In the genomic region with DNA sequence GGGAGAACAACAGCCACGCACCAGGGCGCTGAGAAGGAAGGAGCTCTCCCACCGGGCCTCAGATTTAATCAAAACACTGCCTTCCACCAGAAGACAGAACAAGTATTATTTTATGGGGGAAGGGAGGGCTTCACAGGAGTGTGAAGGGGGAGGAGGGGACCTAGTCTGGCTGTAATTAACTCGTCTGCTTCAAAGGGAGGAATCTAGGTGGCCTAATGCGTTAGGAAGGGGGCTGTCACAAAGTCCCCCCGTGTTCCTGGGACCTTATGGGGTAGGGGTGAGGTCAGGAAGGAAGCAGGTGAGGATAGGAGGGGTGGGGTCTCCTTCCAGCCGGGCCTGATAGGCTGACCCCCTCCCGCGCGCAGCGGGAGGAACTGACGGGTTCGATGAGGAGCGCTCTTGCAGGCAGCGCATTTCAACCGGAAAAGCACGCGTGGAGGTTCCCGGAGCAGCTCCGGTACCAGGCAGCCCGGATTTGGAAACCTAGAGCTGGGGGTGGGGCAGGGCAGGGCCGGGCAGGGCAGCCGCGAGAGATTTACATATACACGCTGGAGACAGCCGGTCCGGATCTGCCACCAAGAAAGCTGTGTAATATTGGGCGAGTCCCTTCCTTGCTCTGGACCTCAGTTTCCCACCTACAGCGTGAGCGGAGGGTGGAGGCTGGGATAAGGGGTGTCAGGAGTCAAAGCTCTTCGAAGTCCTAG, we compare ENCODE assay signal across 8 cellular contexts. TPM values are rescaled to one million over a fixed set of nuclear protein-coding genes. Genes with fewer than 3 reads are reported as not detected.
A peak's percentile ranks its signal among the peaks of the same experiment; 100 is the strongest.
DNase-seq lines count a peak whose midpoint lies in the region; ATAC-seq and TF ChIP-seq lines count a peak whose summit lies in the region.

No MANE protein-coding gene starts in this region.

- H3K4me3 Mint-ChIP-seq in activated naive CD8-positive, alpha-beta T cell treated with anti-CD3 and anti-CD28 coated beads, Interleukin-2, amount 50 U/mL, for 24 hours: peak overlapping the region; percentile 78

- no peaks in the 10 kb centered on the region for H3K36me3 Mint-ChIP-seq in activated naive CD8-positive, alpha-beta T cell treated with anti-CD3 and anti-CD28 coated beads, Interleukin-2, amount 50 U/mL, for 24 hours (ENCODE audit: low read depth)

- H4K20me1 ChIP-seq in MM.1S (ENCODE audit: insufficient read depth, low read length): no peaks in the 10 kb centered on the region

- H3K9me3 ChIP-seq in MM.1S (replicated peaks; ENCODE audit: insufficient read depth, low read length): no peaks in the 10 kb centered on the region

- no peak overlapping the region for H2AFZ ChIP-seq in MM.1S (ENCODE audit: low read length)

- no peak overlapping the region for H3K27ac Mint-ChIP-seq in activated naive CD8-positive, alpha-beta T cell treated with anti-CD3 and anti-CD28 coated beads, Interleukin-2, amount 50 U/mL, for 24 hours

- H3K4me1 ChIP-seq in MM.1S (ENCODE audit: low read length): peaks cover 18% of the 10 kb centered on the region; the same call in 1 of the 2 replicates
- H3K4me1 ChIP-seq in rectal smooth muscle tissue (ENCODE audit: control insufficient read depth, insufficient read depth, low read length): peaks cover 10% of the 10 kb centered on the region

- TF ChIP-seq CTCF in C4-2B (conservative IDR thresholded peaks at IDR 0.05) (no peak; the same call in 1 of the 2 replicates), MM.1S (IDR thresholded peaks at IDR 0.05; ENCODE audit: low read length) (no peak)

- no peak overlapping the region for H3K9ac ChIP-seq in MM.1S (ENCODE audit: low read length)
- H3K9ac ChIP-seq in rectal smooth muscle tissue (ENCODE audit: low read length): peak overlapping the region; percentile 57

- DNase-seq in MM.1S (no peak), left ventricle myocardium superior (peak; percentile 73), AG08395 (ENCODE audit: low spot score) (no peak), activated gamma-delta T cell (lab: John Stamatoyannopoulos, UW) (no peak), occipital lobe (lab: John Stamatoyannopoulos, UW) (no peak)
- DNase-seq in activated naive CD8-positive, alpha-beta T cell treated with anti-CD3 and anti-CD28 coated beads, Interleukin-2, amount 50 U/mL, for 24 hours: peak; percentile 12

- H3K27ac ChIP-seq in C4-2B (peak overlapping the region; percentile 94), MM.1S (ENCODE audit: low read length) (no peak overlapping the region), rectal smooth muscle tissue (ENCODE audit: low read depth, low read length) (peak overlapping the region; percentile 70)

- H3K9me2 ChIP-seq in MM.1S (replicated peaks; ENCODE audit: insufficient read depth, low read length): no peaks in the 10 kb centered on the region

- no peaks in the 10 kb centered on the region for H3K36me3 ChIP-seq in MM.1S (replicated peaks; ENCODE audit: insufficient read depth, low read length)
- no peaks in the 10 kb centered on the region for H3K36me3 ChIP-seq in rectal smooth muscle tissue (ENCODE audit: control insufficient read depth, insufficient read depth, low read length)

- no peaks in the 10 kb centered on the region for H3K79me2 ChIP-seq in MM.1S (ENCODE audit: low read length)

- no peaks in the 10 kb centered on the region for H3K9me3 Mint-ChIP-seq in activated naive CD8-positive, alpha-beta T cell treated with anti-CD3 and anti-CD28 coated beads, Interleukin-2, amount 50 U/mL, for 24 hours

- ATAC-seq in activated naive CD8-positive, alpha-beta T cell treated with anti-CD3 and anti-CD28 coated beads, Interleukin-2, amount 50 U/mL, for 24 hours: no peak
- ATAC-seq in left ventricle myocardium superior: peak; percentile 49

- peaks cover 17% of the 10 kb centered on the region for H3K27me3 Mint-ChIP-seq in activated naive CD8-positive, alpha-beta T cell treated with anti-CD3 and anti-CD28 coated beads, Interleukin-2, amount 50 U/mL, for 24 hours

- H3K27me3 ChIP-seq in MM.1S (replicated peaks; ENCODE audit: insufficient read depth, low read length) (peaks cover 17% of the 10 kb centered on the region), rectal smooth muscle tissue (ENCODE audit: control insufficient read depth, insufficient read depth, low read length) (no peaks in the 10 kb centered on the region)

- H3K4me2 ChIP-seq in MM.1S (ENCODE audit: low read depth, low read length): peak overlapping the region; percentile 94

- no peak overlapping the region for H3K4me3 ChIP-seq in MM.1S (ENCODE audit: low read length)
- peak overlapping the region; percentile 77 for H3K4me3 ChIP-seq in rectal smooth muscle tissue (ENCODE audit: low read length)

- H3F3A ChIP-seq in MM.1S (ENCODE audit: insufficient read depth, low read length): peaks cover 7% of the 10 kb centered on the region

- intact Hi-C loops in left ventricle myocardium superior (cut with micrococcal nuclease): loop anchor here (10.0 kb wide), 1 partner anchor 142 kb away; no protein-coding TSS in a partner anchor

- H3K4me1 Mint-ChIP-seq in activated naive CD8-positive, alpha-beta T cell treated with anti-CD3 and anti-CD28 coated beads, Interleukin-2, amount 50 U/mL, for 24 hours: peaks cover 22% of the 10 kb centered on the region

RNA-seq across cellular contexts. Expression of a gene that starts 2.0 kb away (rescaled TPM):
- total RNA-seq in left ventricle myocardium superior (15.9 TPM), occipital lobe (14.2 TPM)

Comparison
In these comparisons a context has a peak if more than half of its experiments do, and no peak if none do; other contexts are left out.
1. DNase-seq: peak in activated naive CD8-positive, alpha-beta T cell treated with anti-CD3 and anti-CD28 coated beads, Interleukin-2, amount 50 U/mL, for 24 hours (single experiment) and left ventricle myocardium superior (single experiment); none in MM.1S (single experiment), AG08395 (single experiment), activated gamma-delta T cell (single experiment) and occipital lobe (single experiment).